Comparison of ENCODE assay signal across 10 cellular contexts in genomic region chr17:27241346-27241946, GRCh38. TPM values are rescaled to one million over a fixed set of nuclear protein-coding genes. Genes with fewer than 3 reads are reported as not detected.
DNase-seq lines count a peak whose midpoint lies in the region; TF ChIP-seq lines count a peak whose summit lies in the region.
"Had no signal": no experiment of that assay in that cellular context is flagged by ENCODE, and none has a peak within 500 bp of the region (broad histone marks: within the 10 kb centered on the region; RNA-seq: fewer than 3 reads in every experiment).

No MANE protein-coding gene starts in this region.

- peak overlapping the region; percentile 98 for H3K27ac Mint-ChIP-seq in mesothelial cell of epicardium

- H3K4me3 ChIP-seq in H7 (ENCODE audit: insufficient read depth, low read depth, low read length) (no peak overlapping the region), dorsolateral prefrontal cortex (no peak overlapping the region)
- H3K4me3 ChIP-seq: stomach had no signal

- H3K4me1 Mint-ChIP-seq in mesothelial cell of epicardium, result peaks cover 67% of the 10 kb centered on the region

- in situ Hi-C loops in GM13976 (cut with MboI; ENCODE audit: low sequenced_read_pairs, unreplicated experiment), result loop anchor here (10.0 kb wide), 1 partner anchor 93 kb away; no protein-coding TSS in a partner anchor

- H3K36me3 ChIP-seq in H7 (replicated peaks; ENCODE audit: control insufficient read depth, insufficient read depth, low read length), result no peaks in the 10 kb centered on the region
- H3K36me3 ChIP-seq: stomach had no signal

- H3K27me3 ChIP-seq in H7 (ENCODE audit: control insufficient read depth, insufficient read depth, low read length) (no peaks in the 10 kb centered on the region), dorsolateral prefrontal cortex (no peaks in the 10 kb centered on the region)
- H3K27me3 ChIP-seq: stomach had no signal

- peak overlapping the region in 3 of 59 donors; percentile 21 to 41 (median 36) for H3K27ac ChIP-seq in dorsolateral prefrontal cortex

- DNase-seq in GM13976 (ENCODE audit: low spot score) (peak; percentile 62), H7 (peak; percentile 14), RPMI7951 (ENCODE audit: low read depth) (peak; percentile 29), mesothelial cell of epicardium (ENCODE audit: low spot score in 2 of 2, unreplicated experiment in 2 of 2) (peak; percentile 37 to 80), dorsolateral prefrontal cortex (no peak), GM19240 (ENCODE audit: insufficient read length, low spot score) (no peak), mesenteric fat pad (ENCODE audit: low spot score) (no peak)
- DNase-seq in activated T-cell treated with anti-CD3 and anti-CD28 coated beads, Interleukin-2, amount 50 U/mL, for 1 hour, result no peak
- DNase-seq: aorta, stomach had no signal

- TF ChIP-seq CTCF in GM13976 (IDR thresholded peaks at IDR 0.05; ENCODE audit: borderline replicate concordance, control extremely low read depth, extremely low read depth, insufficient read depth, missing control alignments) (no peak), mesothelial cell of epicardium (IDR thresholded peaks at IDR 0.05; ENCODE audit: unreplicated experiment) (no peak), dorsolateral prefrontal cortex (IDR thresholded peaks at IDR 0.05 in 54 of 56, conservative IDR thresholded peaks at IDR 0.05 in 2 of 56; ENCODE audit: low read depth in 1 of 56, partially characterized antibody in 56 of 56) (no peak)

- H3K9me3 Mint-ChIP-seq in mesothelial cell of epicardium, result no peaks in the 10 kb centered on the region

- intact Hi-C loops in dorsolateral prefrontal cortex (cut with DNase I), result loop anchor here in 1 of 2 donors (5.0 kb wide), 1 partner anchor 111 kb away; no protein-coding TSS in a partner anchor

- peak overlapping the region; percentile 62 for H3K4me3 Mint-ChIP-seq in mesothelial cell of epicardium

- no peaks in the 10 kb centered on the region for H3K27me3 Mint-ChIP-seq in mesothelial cell of epicardium (ENCODE audit: low read depth)

- no peaks in the 10 kb centered on the region for H3K36me3 Mint-ChIP-seq in mesothelial cell of epicardium

RNA-seq across cellular contexts. Expression of gene WSB1, which starts 52.5 kb away (rescaled TPM):
- total RNA-seq in H7 (2014; rRNA removed; shearing (Covaris generic)), result 66.7 and 92.2 TPM in 2 replicates
- 55.2 and 106 TPM in 2 replicates for total RNA-seq in RPMI7951 (2014; rRNA removed; shearing (Covaris generic))
- 768 to 806 TPM (median 799 TPM) in 3 replicates for total RNA-seq in mesothelial cell of epicardium
- 100 to 1,000 TPM in 119 of 120 experiments, 10 to 100 TPM in 1; 91.4 to 483 (median 217) TPM for total RNA-seq in dorsolateral prefrontal cortex
- total RNA-seq in mesenteric fat pad, result 160 TPM

Comparison
In these comparisons a context has a peak if more than half of its experiments do, and no peak if none do; other contexts are left out.
1. DNase-seq: peak in GM13976 (single experiment), H7 (single experiment), RPMI7951 (single experiment) and mesothelial cell of epicardium (2 of 2); none in dorsolateral prefrontal cortex (0 of 10), activated T-cell treated with anti-CD3 and anti-CD28 coated beads, Interleukin-2, amount 50 U/mL, for 1 hour (single experiment), GM19240 (single experiment) and mesenteric fat pad (single experiment).